ENCODE assay signal across 1 cellular context in genomic region chr6:36120979-36121706, GRCh38.
TF ChIP-seq lines count a peak whose summit lies in the region.

No MANE protein-coding gene starts in this region.

TF ChIP-seq in HepG2, 621 proteins besides CTCF, POLR2A, EP300 and RAD21 (continued from another document):
- 0 out of 2 replicates have a peak, but pooled peaks have one; percentile 51 for TF ChIP-seq E2F2 (CRISPR knock-in tag; IDR thresholded peaks at IDR 0.05; ENCODE audit: borderline replicate concordance)
- 0 out of 2 replicates have a peak, but pooled peaks have one; percentile 49 for TF ChIP-seq ZNF232 (CRISPR knock-in tag; IDR thresholded peaks at IDR 0.05; ENCODE audit: borderline replicate concordance)
